In the genomic region with DNA sequence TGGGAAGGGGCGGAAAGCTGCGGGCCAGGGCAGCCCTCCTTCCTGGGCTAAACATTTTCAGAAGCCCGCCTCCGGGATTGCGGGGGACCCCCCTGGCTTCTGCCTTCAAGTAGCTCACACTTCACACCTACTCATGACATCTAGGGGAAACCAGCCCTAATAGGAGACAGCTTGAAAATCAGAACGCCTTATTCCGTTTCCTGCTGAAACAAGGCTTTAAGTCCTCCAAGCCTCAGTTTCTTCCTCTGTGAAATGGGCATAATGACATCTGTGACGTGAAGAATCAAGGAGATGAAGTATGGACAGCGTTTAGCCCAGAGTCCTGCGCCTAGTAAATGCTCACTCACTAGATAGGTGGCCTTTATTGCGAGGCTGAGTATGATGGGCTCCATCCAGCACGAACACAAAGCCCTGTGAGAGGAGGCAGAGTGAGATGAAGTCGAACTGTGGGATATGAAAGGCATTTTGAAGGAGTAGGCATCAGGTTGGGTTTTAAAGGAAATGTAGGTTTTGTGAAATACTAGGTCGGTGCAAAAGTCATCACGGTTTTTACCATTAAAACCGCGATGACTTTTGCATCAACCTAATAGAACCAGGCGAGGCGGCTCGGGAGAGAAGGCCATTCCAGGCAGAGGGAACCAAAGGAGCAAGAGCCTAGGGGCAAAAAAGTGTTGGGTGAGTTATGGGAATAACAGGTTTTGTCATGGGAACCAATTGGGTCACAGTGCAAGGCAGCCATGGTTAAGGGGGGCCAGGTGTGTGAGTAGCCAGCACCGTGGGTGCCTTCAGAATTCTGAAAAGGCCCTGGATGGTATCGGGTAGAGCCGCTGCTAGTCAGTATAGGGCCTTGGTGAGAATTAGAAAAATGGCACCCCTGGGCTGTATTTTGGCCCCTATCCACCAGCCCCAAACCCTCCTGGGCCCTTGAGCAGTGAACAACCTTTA, we compare ENCODE assay signal across 8 cellular contexts. TPM values are rescaled to one million over a fixed set of nuclear protein-coding genes. Genes with fewer than 3 reads are reported as not detected.
DNase-seq lines count a peak whose midpoint lies in the region; ATAC-seq and TF ChIP-seq lines count a peak whose summit lies in the region.

No MANE protein-coding gene starts in this region.

- H3K9me3 ChIP-seq in heart left ventricle (no peaks in the 10 kb centered on the region), ascending aorta (no peaks in the 10 kb centered on the region), lung (ENCODE audit: control insufficient read depth in 2 of 2, insufficient read depth in 1 of 2, low read length in 1 of 2) (no peaks in the 10 kb centered on the region)

- H3K4me1 ChIP-seq in heart left ventricle (peaks cover 0 to 49% (median 35%) of the 10 kb centered on the region in 12 donors), ascending aorta (peaks cover 0 to 14% of the 10 kb centered on the region in 2 donors), lung (ENCODE audit: control insufficient read depth in 2 of 2, insufficient read depth in 2 of 2, low read length in 2 of 2) (peaks cover 4 to 8% of the 10 kb centered on the region in 2 donors), urinary bladder (ENCODE audit: insufficient read depth) (peaks cover 2% of the 10 kb centered on the region)

- DNase-seq in heart left ventricle: no peak
- DNase-seq in left cardiac atrium: no peak
- no peak for DNase-seq in ascending aorta (ENCODE audit: low spot score in 2 of 2)
- DNase-seq in lung (ENCODE audit: low spot score): no peak
- DNase-seq in sciatic nerve (ENCODE audit: low spot score): no peak
- no peak for DNase-seq in hepatic stellate cell (ENCODE audit: low spot score)
- DNase-seq in NCI-H69 (lab: John Stamatoyannopoulos, UW): no peak

- TF ChIP-seq CTCF in heart left ventricle (IDR thresholded peaks at IDR 0.05): no peak
- no peak for TF ChIP-seq CTCF in ascending aorta (IDR thresholded peaks at IDR 0.05)
- TF ChIP-seq CTCF in lung (IDR thresholded peaks at IDR 0.05; ENCODE audit: control extremely low read depth, extremely low read depth): no peak

- 68 to 74% (median 70%) methylated on average over 22 to 23 of the region's 23 CpGs for WGBS in heart left ventricle, 4 donors
- 63 to 64% methylated on average over 23 of the region's 23 CpGs for WGBS in lung, 2 donors
- WGBS in urinary bladder: 66% methylated on average over 23 of the region's 23 CpGs

- ATAC-seq in heart left ventricle: no peak
- no peak for ATAC-seq in left cardiac atrium
- no peak for ATAC-seq in lung (ENCODE audit: insufficient read depth, low FRiP score)
- ATAC-seq in sciatic nerve: no peak

- intact Hi-C loops in heart left ventricle (cut with DNase I): no loop called here
- intact Hi-C loops in left cardiac atrium (cut with DNase I): no loop called here
- intact Hi-C loops in ascending aorta (cut with DNase I): loop anchor here (2.0 to 10.0 kb wide), 3 partner anchors 199 to 1079 kb away; a partner anchor contains a TSS
- intact Hi-C loops in sciatic nerve (cut with DNase I): no loop called here

- H3K27me3 ChIP-seq in heart left ventricle (no peaks in the 10 kb centered on the region), ascending aorta (no peaks in the 10 kb centered on the region), lung (ENCODE audit: control insufficient read depth, insufficient read depth) (no peaks in the 10 kb centered on the region)

- H3K4me3 ChIP-seq in heart left ventricle (peak overlapping the region; percentile 94 to 100 (median 96)), ascending aorta (peak overlapping the region; percentile 69 to 82), lung (peak overlapping the region; percentile 60), urinary bladder (ENCODE audit: low read depth, low read length) (peak overlapping the region; percentile 95)

- H3K27ac ChIP-seq in heart left ventricle (peak overlapping the region; percentile 95 to 100 (median 97)), ascending aorta (peak overlapping the region; percentile 94 to 96), lung (ENCODE audit: low read depth in 1 of 2, low read length in 1 of 2) (peak overlapping the region; percentile 93 to 96), urinary bladder (ENCODE audit: low read depth) (peak overlapping the region; percentile 94)

- no peak for TF ChIP-seq POLR2A in heart left ventricle (IDR thresholded peaks at IDR 0.05)

- no peaks in the 10 kb centered on the region for H3K36me3 ChIP-seq in heart left ventricle
- H3K36me3 ChIP-seq in ascending aorta: no peaks in the 10 kb centered on the region
- no peaks in the 10 kb centered on the region for H3K36me3 ChIP-seq in lung (ENCODE audit: control insufficient read depth in 2 of 2, insufficient read depth in 2 of 2, low read length in 2 of 2)
- H3K36me3 ChIP-seq in urinary bladder (ENCODE audit: insufficient read depth): no peaks in the 10 kb centered on the region

RNA-seq across cellular contexts. Expression of a gene that starts 1.0 kb away (rescaled TPM):
- 10 to 100 TPM; 34.4 to 87.6 (median 55.9) TPM for total RNA-seq in heart left ventricle
- 10 to 100 TPM; 16.2 to 19.8 TPM for polyA plus RNA-seq in heart left ventricle
- total RNA-seq in left cardiac atrium: 10 to 100 TPM; 25.3 to 30.5 TPM
- total RNA-seq in ascending aorta: 39.8 TPM
- 10 to 100 TPM; 50.8 to 76.6 TPM for total RNA-seq in lung
- 10 to 100 TPM; 11.4 to 16.1 TPM for polyA plus RNA-seq in lung
- total RNA-seq in urinary bladder: 65.8 TPM
- polyA plus RNA-seq in urinary bladder: 12.1 TPM
- total RNA-seq in sciatic nerve: 71.5 TPM

RNA-seq across cellular contexts. Expression of a gene that starts 33.0 kb away (rescaled TPM):
- under 1 TPM in 3 of 9 donors, not detected in 6; 0.31 to 0.39 (median 0.32) TPM for total RNA-seq in heart left ventricle
- under 1 TPM; 0.06 to 0.11 TPM for polyA plus RNA-seq in heart left ventricle
- total RNA-seq in left cardiac atrium: under 1 TPM in 1 of 2 donors, not detected in 1; 0.12 TPM
- not detected for total RNA-seq in ascending aorta
- 1 to 10 TPM in 1 of 2 donors, under 1 TPM in 1; 0.25 to 1.0 TPM for total RNA-seq in lung
- 1 to 10 TPM in 1 of 2 donors, under 1 TPM in 1; 0.49 to 1.4 TPM for polyA plus RNA-seq in lung
- 0.26 TPM for total RNA-seq in urinary bladder
- polyA plus RNA-seq in urinary bladder: 0.04 TPM
- not detected for total RNA-seq in sciatic nerve
